8 cellular contexts compared by ENCODE assay signal in genomic region chr13:27425151-27425917, GRCh38. TPM values are rescaled to one million over a fixed set of nuclear protein-coding genes. Genes with fewer than 3 reads are reported as not detected.
DNase-seq lines count a peak whose midpoint lies in the region; ATAC-seq and TF ChIP-seq lines count a peak whose summit lies in the region.

No MANE protein-coding gene starts in this region.

- no peaks in the 10 kb centered on the region for H3K9me3 ChIP-seq in NT2/D1 (ENCODE audit: insufficient read depth, low read length)

- H3K36me3 ChIP-seq in NT2/D1 (ENCODE audit: insufficient read depth, insufficient read length, low read length) = peaks cover 37% of the 10 kb centered on the region

- no peak for TF ChIP-seq CTCF in cardiac fibroblast (IDR thresholded peaks at IDR 0.05; ENCODE audit: low read depth, low read length)

- peak overlapping the region; percentile 74 for H3K4me3 ChIP-seq in NT2/D1 (ENCODE audit: insufficient read length, low read depth)
- H3K4me3 ChIP-seq in cardiac fibroblast (replicated peaks in 1 of 2; ENCODE audit: low read depth in 2 of 2, low read length in 2 of 2) = peak overlapping the region; percentile 71 to 74

- H3K9ac ChIP-seq in NT2/D1 (ENCODE audit: insufficient read length, low read depth) = peak overlapping the region; percentile 88

- peak; percentile 31 for DNase-seq in stimulated activated CD4-positive, alpha-beta T cell treated with anti-CD3 and anti-CD28 coated beads, Interleukin-15, amount 100 ng/mL, for 24 hours
- no peak for DNase-seq in stimulated activated CD4-positive, alpha-beta T cell treated with anti-CD3 and anti-CD28 coated beads, Interleukin-4, amount 100 ng/mL, for 1 hour
- DNase-seq in NT2/D1 (ENCODE audit: low read depth, low spot score) = no peak
- DNase-seq in cardiac fibroblast (ENCODE audit: low read depth in 2 of 2) = peak in 1 of 2 donors; percentile 19
- peak; percentile 36 for DNase-seq in midbrain (lab: John Stamatoyannopoulos, UW)
- no peak for DNase-seq in mesenteric fat pad (ENCODE audit: low spot score)
- no peak for DNase-seq in dedifferentiated amniotic fluid mesenchymal stem cell (ENCODE audit: extremely low spot score)

- H3K4me1 ChIP-seq in NT2/D1 (ENCODE audit: insufficient read depth, insufficient read length) = no peaks in the 10 kb centered on the region

- no peak for ATAC-seq in HG03097 (IDR thresholded peaks at IDR 0.05; ENCODE audit: low FRiP score, unreplicated experiment)

- H3K27me3 ChIP-seq in NT2/D1 (ENCODE audit: insufficient read depth, insufficient read length) = peaks cover 20% of the 10 kb centered on the region

RNA-seq across cellular contexts. Expression of gene GTF3A, which starts 0.9 kb away (rescaled TPM):
- total RNA-seq in mesenteric fat pad = 115 TPM

RNA-seq across cellular contexts. Expression of gene MTIF3, which starts 25.0 kb away (rescaled TPM):
- 55.1 TPM for total RNA-seq in mesenteric fat pad

Comparison
In these comparisons a context has a peak if more than half of its experiments do, and no peak if none do; other contexts are left out.
1. DNase-seq: peak in stimulated activated CD4-positive, alpha-beta T cell treated with anti-CD3 and anti-CD28 coated beads, Interleukin-15, amount 100 ng/mL, for 24 hours (single experiment) and midbrain (single experiment); none in stimulated activated CD4-positive, alpha-beta T cell treated with anti-CD3 and anti-CD28 coated beads, Interleukin-4, amount 100 ng/mL, for 1 hour (single experiment), NT2/D1 (single experiment), mesenteric fat pad (single experiment) and dedifferentiated amniotic fluid mesenchymal stem cell (single experiment).